In genomic region chr4:104743141-104743748, GRCh38 we compare ENCODE assay signal across 12 cellular contexts.
DNase-seq lines count a peak whose midpoint lies in the region; ATAC-seq and TF ChIP-seq lines count a peak whose summit lies in the region.
"Had no signal": no experiment of that assay in that cellular context is flagged by ENCODE, and none has a peak within 500 bp of the region (broad histone marks: within the 10 kb centered on the region; RNA-seq: fewer than 3 reads in every experiment).

No MANE protein-coding gene starts in this region.

- TF ChIP-seq POLR2A in suprapubic skin (IDR thresholded peaks at IDR 0.05), result no peak

- H3K27ac ChIP-seq in suprapubic skin, result no peak overlapping the region
- H3K27ac ChIP-seq: esophagus squamous epithelium, pancreas had no signal

- H3K9me3 Mint-ChIP-seq in activated B cell treated with CpG ODN at 0.5 μM for 24 hours, result no peaks in the 10 kb centered on the region
- H3K9me3 Mint-ChIP-seq in activated T-cell treated with anti-CD3 and anti-CD28 coated beads, Interleukin-2, amount 50 U/mL, for 4 hours, result no peaks in the 10 kb centered on the region

- H3K27me3 Mint-ChIP-seq in activated B cell treated with CpG ODN at 0.5 μM for 24 hours, result peaks cover 2% of the 10 kb centered on the region
- peaks cover 2% of the 10 kb centered on the region for H3K27me3 Mint-ChIP-seq in activated T-cell treated with anti-CD3 and anti-CD28 coated beads, Interleukin-2, amount 50 U/mL, for 4 hours (ENCODE audit: low read depth)

- H3K27ac Mint-ChIP-seq in activated B cell treated with CpG ODN at 0.5 μM for 24 hours, result peak overlapping the region; percentile 83

- TF ChIP-seq CTCF in activated B cell treated with CpG ODN at 0.5 μM for 24 hours (IDR thresholded peaks at IDR 0.05), result no peak
- no peak for TF ChIP-seq CTCF in suprapubic skin (IDR thresholded peaks at IDR 0.05)

- H3K27me3 ChIP-seq in suprapubic skin, result no peaks in the 10 kb centered on the region
- H3K27me3 ChIP-seq: esophagus squamous epithelium, pancreas had no signal

- 72% methylated on average over 6 of the region's 6 CpGs for WGBS in suprapubic skin

- H3K36me3 ChIP-seq in suprapubic skin, result no peaks in the 10 kb centered on the region
- H3K36me3 ChIP-seq: esophagus squamous epithelium, HAP-1, pancreas had no signal

- H3K4me1 ChIP-seq in suprapubic skin, result no peaks in the 10 kb centered on the region
- H3K4me1 ChIP-seq: esophagus squamous epithelium, HAP-1, pancreas had no signal

- peaks cover 22% of the 10 kb centered on the region for H3K4me1 Mint-ChIP-seq in activated B cell treated with CpG ODN at 0.5 μM for 24 hours
- H3K4me1 Mint-ChIP-seq in activated T-cell treated with anti-CD3 and anti-CD28 coated beads, Interleukin-2, amount 50 U/mL, for 4 hours (ENCODE audit: low read depth), result no peaks in the 10 kb centered on the region

- intact Hi-C loops in activated B cell treated with CpG ODN at 0.5 μM for 24 hours (cut with micrococcal nuclease), result loop anchor here (2.0 to 10.0 kb wide), 6 partner anchors 22 to 1918 kb away; partner anchors contain the start of genes PPA2, TET2 and UBE2D3

- H3K9me3 ChIP-seq in suprapubic skin, result no peaks in the 10 kb centered on the region
- H3K9me3 ChIP-seq: esophagus squamous epithelium, HAP-1, pancreas had no signal

- TF ChIP-seq EP300 in suprapubic skin (IDR thresholded peaks at IDR 0.05), result no peak

- DNase-seq in activated B cell treated with CpG ODN at 0.5 μM for 24 hours (no peak), suprapubic skin (ENCODE audit: low spot score in 2 of 2) (no peak), HuH-7 (ENCODE audit: low spot score) (no peak), midbrain (lab: John Stamatoyannopoulos, UW) (no peak)
- no peak for DNase-seq in activated T-cell treated with anti-CD3 and anti-CD28 coated beads, Interleukin-2, amount 50 U/mL, for 4 hours
- DNase-seq: esophagus squamous epithelium, NCI-H146, pancreas had no signal

- no peaks in the 10 kb centered on the region for H3K36me3 Mint-ChIP-seq in activated B cell treated with CpG ODN at 0.5 μM for 24 hours (ENCODE audit: low read depth)
- no peaks in the 10 kb centered on the region for H3K36me3 Mint-ChIP-seq in activated T-cell treated with anti-CD3 and anti-CD28 coated beads, Interleukin-2, amount 50 U/mL, for 4 hours (ENCODE audit: insufficient read depth)

- CTCF ChIA-PET in activated B cell treated with CpG ODN at 0.5 μM for 24 hours (lab: Charles Lee), result no interaction called here

- peak; percentile 93 for ATAC-seq in GM18868 (IDR thresholded peaks at IDR 0.05; ENCODE audit: unreplicated experiment)
- peak; percentile 98 for ATAC-seq in GM21529 (IDR thresholded peaks at IDR 0.05; ENCODE audit: unreplicated experiment)
- peak; percentile 98 for ATAC-seq in HG03135 (IDR thresholded peaks at IDR 0.05; ENCODE audit: unreplicated experiment)
- peak; percentile 87 for ATAC-seq in activated B cell treated with CpG ODN at 0.5 μM for 24 hours (ENCODE audit: low read depth)
- ATAC-seq in activated T-cell treated with anti-CD3 and anti-CD28 coated beads, Interleukin-2, amount 50 U/mL, for 4 hours, result no peak
- ATAC-seq: pancreas had no signal

- H3K4me3 Mint-ChIP-seq in activated B cell treated with CpG ODN at 0.5 μM for 24 hours, result peak overlapping the region; percentile 42
- no peak overlapping the region for H3K4me3 Mint-ChIP-seq in activated T-cell treated with anti-CD3 and anti-CD28 coated beads, Interleukin-2, amount 50 U/mL, for 4 hours

- POLR2A ChIA-PET in activated B cell treated with CpG ODN at 0.5 μM for 24 hours (lab: Charles Lee), result no interaction called here

- H3K4me3 ChIP-seq in suprapubic skin, result no peak overlapping the region
- H3K4me3 ChIP-seq: esophagus squamous epithelium, HAP-1, pancreas had no signal

Comparison
In these comparisons a context has a peak if more than half of its experiments do, and no peak if none do; other contexts are left out.
1. ATAC-seq: peak in GM18868 (single experiment), GM21529 (single experiment), HG03135 (single experiment) and activated B cell treated with CpG ODN at 0.5 μM for 24 hours (single experiment); none in activated T-cell treated with anti-CD3 and anti-CD28 coated beads, Interleukin-2, amount 50 U/mL, for 4 hours (0 of 2).